Comparison of ENCODE assay signal across 21 cellular contexts in genomic region chr12:132664206-132665148, GRCh38. TPM values are rescaled to one million over a fixed set of nuclear protein-coding genes. Genes with fewer than 3 reads are reported as not detected.
A peak's percentile ranks its signal among the peaks of the same experiment; 100 is the strongest.
DNase-seq lines count a peak whose midpoint lies in the region; TF ChIP-seq lines count a peak whose summit lies in the region.
"Had no signal": no experiment of that assay in that cellular context is flagged by ENCODE, and none has a peak within 500 bp of the region (broad histone marks: within the 10 kb centered on the region; RNA-seq: fewer than 3 reads in every experiment).

No MANE protein-coding gene starts in this region.

- peak overlapping the region; percentile 68 for H3K23ac ChIP-seq in neuronal stem cell (ENCODE audit: low read depth, low read length, poor library complexity)

- no peak overlapping the region for H4K8ac ChIP-seq in neuronal stem cell (ENCODE audit: low read depth, low read length)

- H3K27ac ChIP-seq in neuronal stem cell (replicated peaks; ENCODE audit: low read length) (no peak overlapping the region), testis (no peak overlapping the region)
- H3K27ac ChIP-seq: 22Rv1, HL-60, PC-9 had no signal

- H3K4ac ChIP-seq in neuronal stem cell (ENCODE audit: low read length): no peak overlapping the region

- no peak overlapping the region for H3K4me3 Mint-ChIP-seq in T-helper 1 cell treated with Interleukin-12 subunit alpha and Interleukin-12 subunit beta and Interleukin-4 antibody, amounts not matched to agents 30 μg/mL and 1 μg/mL, for 36 hours
- H3K4me3 Mint-ChIP-seq: CD8-positive, alpha-beta memory T cell had no signal

- H3K4me1 ChIP-seq in neuronal stem cell (ENCODE audit: control insufficient read depth in 2 of 2, insufficient read depth in 1 of 2, low read depth in 1 of 2, low read length in 2 of 2) (no peaks in the 10 kb centered on the region), testis (no peaks in the 10 kb centered on the region)

- WGBS in neuronal stem cell (ENCODE audit: extremely low coverage in 2 of 2, insufficient read length in 2 of 2, insufficient replicate concordance in 1 of 2), 2 donors: no CpG with 5 or more reads among the region's 21 CpGs
- whole genome bisulfite sequencing in testis, 2 donors: 93 to 96% methylated on average over 21 of the region's 21 CpGs

- H3K27me3 ChIP-seq in neuronal stem cell (ENCODE audit: control insufficient read depth in 3 of 3, insufficient read depth in 3 of 3, low read depth in 1 of 3, low read length in 3 of 3) (no peaks in the 10 kb centered on the region), testis (no peaks in the 10 kb centered on the region)

- H3K36me3 Mint-ChIP-seq in T-helper 1 cell treated with Interleukin-12 subunit alpha and Interleukin-12 subunit beta and Interleukin-4 antibody, amounts not matched to agents 30 μg/mL and 1 μg/mL, for 36 hours (ENCODE audit: low read depth): peaks cover 47% of the 10 kb centered on the region

- H3K27ac Mint-ChIP-seq in T-helper 1 cell treated with Interleukin-12 subunit alpha and Interleukin-12 subunit beta and Interleukin-4 antibody, amounts not matched to agents 30 μg/mL and 1 μg/mL, for 36 hours: peak overlapping the region; percentile 55
- H3K27ac Mint-ChIP-seq: CD8-positive, alpha-beta memory T cell had no signal

- no peak overlapping the region for H3K9ac ChIP-seq in neuronal stem cell (ENCODE audit: low read depth, low read length, poor library complexity)

- H3K36me3 ChIP-seq in neuronal stem cell (replicated peaks in 1 of 2; ENCODE audit: control insufficient read depth in 2 of 2, insufficient read depth in 2 of 2, low read length in 2 of 2): peaks cover 78 to 99% of the 10 kb centered on the region in 2 donors
- no peaks in the 10 kb centered on the region for H3K36me3 ChIP-seq in testis (ENCODE audit: low read depth, missing control alignments)

- no peak for TF ChIP-seq POLR2A in testis (IDR thresholded peaks at IDR 0.05)

- no peak overlapping the region for H3K18ac ChIP-seq in neuronal stem cell (ENCODE audit: low read length)

- no peak overlapping the region for H2AFZ ChIP-seq in neuronal stem cell (ENCODE audit: low read length)
- H2AFZ ChIP-seq: PC-9 had no signal

- H3K79me1 ChIP-seq in neuronal stem cell (ENCODE audit: low read depth, low read length): peaks cover 7% of the 10 kb centered on the region

- no peaks in the 10 kb centered on the region for H3K27me3 Mint-ChIP-seq in T-helper 1 cell treated with Interleukin-12 subunit alpha and Interleukin-12 subunit beta and Interleukin-4 antibody, amounts not matched to agents 30 μg/mL and 1 μg/mL, for 36 hours (ENCODE audit: low read depth)
- H3K27me3 Mint-ChIP-seq: CD8-positive, alpha-beta memory T cell had no signal

- no peak overlapping the region for H2AK5ac ChIP-seq in neuronal stem cell (ENCODE audit: low read depth, low read length)

- H2BK5ac ChIP-seq in neuronal stem cell (ENCODE audit: low read length): no peak overlapping the region

- H2BK12ac ChIP-seq in neuronal stem cell (ENCODE audit: low read length): no peak overlapping the region

- H4K91ac ChIP-seq in neuronal stem cell (ENCODE audit: low read depth, low read length, poor library complexity): no peak overlapping the region

- no peak for TF ChIP-seq CTCF in testis (IDR thresholded peaks at IDR 0.05)

- no peaks in the 10 kb centered on the region for H3K9me3 Mint-ChIP-seq in T-helper 1 cell treated with Interleukin-12 subunit alpha and Interleukin-12 subunit beta and Interleukin-4 antibody, amounts not matched to agents 30 μg/mL and 1 μg/mL, for 36 hours
- H3K9me3 Mint-ChIP-seq: CD8-positive, alpha-beta memory T cell had no signal

- H2BK120ac ChIP-seq in neuronal stem cell (ENCODE audit: low read depth, low read length): no peak overlapping the region

- no peak overlapping the region for H2BK15ac ChIP-seq in neuronal stem cell (ENCODE audit: low read length)

- H3K4me3 ChIP-seq in neuronal stem cell (ENCODE audit: low read length in 2 of 2) (no peak overlapping the region), testis (no peak overlapping the region)
- H3K4me3 ChIP-seq: GM12878, PC-9 had no signal

- intact Hi-C loops in testis (cut with DNase I; ENCODE audit: low total_unique reads): no loop called here

- H3K9me3 ChIP-seq in neuronal stem cell (replicated peaks in 1 of 2; ENCODE audit: control insufficient read depth in 2 of 2, insufficient read depth in 1 of 2, low read depth in 1 of 2, low read length in 2 of 2): no peaks in the 10 kb centered on the region
- H3K9me3 ChIP-seq in testis: no peaks in the 10 kb centered on the region

- H3K4me1 Mint-ChIP-seq in T-helper 1 cell treated with Interleukin-12 subunit alpha and Interleukin-12 subunit beta and Interleukin-4 antibody, amounts not matched to agents 30 μg/mL and 1 μg/mL, for 36 hours (ENCODE audit: low read depth): peaks cover 28% of the 10 kb centered on the region

- no peak overlapping the region for H3K14ac ChIP-seq in neuronal stem cell (ENCODE audit: low read length)

- H3K4me2 ChIP-seq in neuronal stem cell (ENCODE audit: insufficient read depth, low read length, poor library complexity, severe bottlenecking): no peak overlapping the region
- H3K4me2 ChIP-seq: PC-9 had no signal

- DNase-seq in T-helper 1 cell: no peak
- DNase-seq in CMK (ENCODE audit: low read depth): peak; percentile 45
- DNase-seq in UCSD-AML1 (lab: John Stamatoyannopoulos, UW; ENCODE audit: unreplicated experiment): peak; percentile 65
- no peak for DNase-seq in neuronal stem cell (ENCODE audit: low spot score)
- DNase-seq in NCI-H1436 (lab: John Stamatoyannopoulos, UW): no peak
- no peak for DNase-seq in testis
- DNase-seq in NCI-H510A (lab: John Stamatoyannopoulos, UW): no peak
- DNase-seq: CD8-positive, alpha-beta memory T cell; DMS79 treated with DMSO at 0.1 percent for 48 hours; GOT3; NCI-H1436 treated with DMSO at 0.1 percent for 48 hours; NCI-H2081 treated with DMSO at 0.1 percent for 48 hours; NCI-H524; PC-9 had no signal

RNA-seq across cellular contexts. Expression of gene POLE, which starts 22.7 kb away (rescaled TPM):
- 34.0 TPM for polyA plus RNA-seq in neuronal stem cell (2013, experiment 1 of 2)
- 33.7 TPM for polyA plus RNA-seq in neuronal stem cell (2013, experiment 2 of 2)
- 100 to 1,000 TPM; 123 to 288 TPM for total RNA-seq in testis
- 76.8 TPM for polyA plus RNA-seq in testis (ENCODE audit: insufficient read depth, low read depth, low replicate concordance)

RNA-seq across cellular contexts. Expression of gene PXMP2, which starts 22.9 kb away (rescaled TPM):
- 19.8 TPM for polyA plus RNA-seq in neuronal stem cell (2013, experiment 1 of 2)
- 22.6 TPM for polyA plus RNA-seq in neuronal stem cell (2013, experiment 2 of 2)
- total RNA-seq in testis: 10 to 100 TPM; 16.0 to 26.5 TPM
- polyA plus RNA-seq in testis (ENCODE audit: insufficient read depth, low read depth, low replicate concordance): 13.5 TPM

RNA-seq across cellular contexts. Expression of gene P2RX2, which starts 45.9 kb away (rescaled TPM):
- 0.14 TPM for polyA plus RNA-seq in neuronal stem cell (2013, experiment 1 of 2)
- polyA plus RNA-seq in neuronal stem cell (2013, experiment 2 of 2): 0.11 TPM
- 1 to 10 TPM; 2.2 to 2.7 TPM for total RNA-seq in testis
- 3.0 TPM for polyA plus RNA-seq in testis (ENCODE audit: insufficient read depth, low read depth, low replicate concordance)
- total RNA-seq: CD8-positive, alpha-beta memory T cell; GM12878; M059J; PC-9 had no signal
- polyA plus RNA-seq: AG04450; BJ; CD8-positive, alpha-beta memory T cell; GM12878 had no signal

RNA-seq across cellular contexts. Expression of gene PGAM5, which starts 46.2 kb away (rescaled TPM):
- 33.9 TPM for polyA plus RNA-seq in neuronal stem cell (2013, experiment 1 of 2)
- polyA plus RNA-seq in neuronal stem cell (2013, experiment 2 of 2): 34.5 TPM
- total RNA-seq in testis: 10 to 100 TPM; 40.9 to 48.0 TPM
- polyA plus RNA-seq in testis (ENCODE audit: insufficient read depth, low read depth, low replicate concordance): 37.2 TPM

RNA-seq across cellular contexts. Expression of gene LRCOL1, which starts 54.1 kb away (rescaled TPM):
- polyA plus RNA-seq in neuronal stem cell (2013, experiment 1 of 2): 0.46 TPM
- polyA plus RNA-seq in neuronal stem cell (2013, experiment 2 of 2): 0.55 TPM
- total RNA-seq in testis: under 1 TPM in 1 of 2 donors, not detected in 1; 0.81 TPM
- 1.6 TPM for polyA plus RNA-seq in testis (ENCODE audit: insufficient read depth, low read depth, low replicate concordance)
- total RNA-seq: CD8-positive, alpha-beta memory T cell; GM12878; M059J; PC-9 had no signal
- polyA plus RNA-seq: CD8-positive, alpha-beta memory T cell; GM12878 had no signal

Comparison
In these comparisons a context has a peak if more than half of its experiments do, and no peak if none do; other contexts are left out.
1. DNase-seq: peak in CMK (single experiment) and UCSD-AML1 (single experiment); none in T-helper 1 cell (0 of 5), neuronal stem cell (single experiment), NCI-H1436 (single experiment), testis (single experiment) and NCI-H510A (single experiment).